In genomic region chr16:680967-681745, GRCh38 we compare ENCODE assay signal across 6 cellular contexts. TPM values are rescaled to one million over a fixed set of nuclear protein-coding genes. Genes with fewer than 3 reads are reported as not detected.
DNase-seq lines count a peak whose midpoint lies in the region; ATAC-seq lines count a peak whose summit lies in the region.

No MANE protein-coding gene starts in this region.

- H3K4me3 Mint-ChIP-seq in activated naive CD8-positive, alpha-beta T cell treated with anti-CD3 and anti-CD28 coated beads for 36 hours, result peak overlapping the region; percentile 84

- no peak overlapping the region for H3K4ac ChIP-seq in mesendoderm (ENCODE audit: low read depth, low read length)

- H3K79me2 ChIP-seq in mesendoderm (ENCODE audit: control insufficient read depth, insufficient read depth, low read length), result peaks cover 18% of the 10 kb centered on the region

- peaks cover 13% of the 10 kb centered on the region for H3K36me3 ChIP-seq in mesendoderm (ENCODE audit: control insufficient read depth, insufficient read depth, low read length)

- no peak overlapping the region for H2BK120ac ChIP-seq in mesendoderm (ENCODE audit: low read depth, low read length)

- H3K56ac ChIP-seq in mesendoderm (ENCODE audit: low read length), result peak overlapping the region; percentile 92

- peak; percentile 70 for DNase-seq in activated effector memory CD4-positive, alpha-beta T cell treated with anti-CD3 and anti-CD28 coated beads, Interleukin-2, amount 50 U/mL, for 16 hours
- DNase-seq in activated effector memory CD4-positive, alpha-beta T cell treated with Interleukin-2 at 50 U/mL for 16 hours, result no peak
- DNase-seq in activated naive CD8-positive, alpha-beta T cell treated with anti-CD3 and anti-CD28 coated beads for 36 hours, result no peak
- no peak for DNase-seq in mesendoderm

- H3K4me3 ChIP-seq in mesendoderm (ENCODE audit: low read length), result peak overlapping the region; percentile 91

- no peak for ATAC-seq in HG03175 (IDR thresholded peaks at IDR 0.05; ENCODE audit: unreplicated experiment)
- no peak for ATAC-seq in GM21528 (IDR thresholded peaks at IDR 0.05; ENCODE audit: low FRiP score, unreplicated experiment)

- H3K9me3 Mint-ChIP-seq in activated naive CD8-positive, alpha-beta T cell treated with anti-CD3 and anti-CD28 coated beads for 36 hours, result no peaks in the 10 kb centered on the region

- no peak overlapping the region for H3K23ac ChIP-seq in mesendoderm (ENCODE audit: low read length)

- H2BK15ac ChIP-seq in mesendoderm (replicated peaks; ENCODE audit: low read depth), result no peak overlapping the region

- no peaks in the 10 kb centered on the region for H3K27me3 Mint-ChIP-seq in activated naive CD8-positive, alpha-beta T cell treated with anti-CD3 and anti-CD28 coated beads for 36 hours

- no peak overlapping the region for H3K18ac ChIP-seq in mesendoderm (ENCODE audit: low read length)

- no peaks in the 10 kb centered on the region for H3K27me3 ChIP-seq in mesendoderm (ENCODE audit: insufficient read depth, low read length, poor library complexity)

- H4K5ac ChIP-seq in mesendoderm (ENCODE audit: low read length), result no peak overlapping the region

- no peak overlapping the region for H2AK5ac ChIP-seq in mesendoderm (ENCODE audit: low read length)

- peaks cover 17% of the 10 kb centered on the region for H3K4me1 Mint-ChIP-seq in activated naive CD8-positive, alpha-beta T cell treated with anti-CD3 and anti-CD28 coated beads for 36 hours

- H3K27ac Mint-ChIP-seq in activated naive CD8-positive, alpha-beta T cell treated with anti-CD3 and anti-CD28 coated beads for 36 hours, result peak overlapping the region; percentile 45

- WGBS in mesendoderm (ENCODE audit: extremely low coverage, insufficient coverage, low lambda C conversion rate), result no CpG with 5 or more reads among the region's 44 CpGs

- H3K36me3 Mint-ChIP-seq in activated naive CD8-positive, alpha-beta T cell treated with anti-CD3 and anti-CD28 coated beads for 36 hours, result peaks cover 22% of the 10 kb centered on the region

- no peak overlapping the region for H4K8ac ChIP-seq in mesendoderm (ENCODE audit: low read depth, low read length)

- H2BK5ac ChIP-seq in mesendoderm (ENCODE audit: low read length), result no peak overlapping the region

- peaks cover 15% of the 10 kb centered on the region for H3K79me1 ChIP-seq in mesendoderm (ENCODE audit: low read length)

- H3K9ac ChIP-seq in mesendoderm (ENCODE audit: low read length), result peak overlapping the region; percentile 94

- H3K4me2 ChIP-seq in mesendoderm (ENCODE audit: low read length), result peak overlapping the region; percentile 94

- no peak overlapping the region for H3K27ac ChIP-seq in mesendoderm (ENCODE audit: low read depth, low read length)

- no peaks in the 10 kb centered on the region for H3K4me1 ChIP-seq in mesendoderm (ENCODE audit: control insufficient read depth, low read depth, low read length)

RNA-seq across cellular contexts. Expression of gene STUB1, which starts 0.9 kb away (rescaled TPM):
- total RNA-seq in activated naive CD8-positive, alpha-beta T cell treated with anti-CD3 and anti-CD28 coated beads for 36 hours, result 10 to 100 TPM; 74.3 to 82.1 TPM
- polyA plus RNA-seq in mesendoderm (2013, experiment 1 of 2), result 69.6 TPM
- 69.7 TPM for polyA plus RNA-seq in mesendoderm (2013, experiment 2 of 2)

RNA-seq across cellular contexts. Expression of gene JMJD8, which starts 3.0 kb away (rescaled TPM):
- total RNA-seq in activated naive CD8-positive, alpha-beta T cell treated with anti-CD3 and anti-CD28 coated beads for 36 hours, result 10 to 100 TPM; 37.2 to 43.0 TPM
- polyA plus RNA-seq in mesendoderm (2013, experiment 1 of 2), result 42.7 TPM
- 41.5 TPM for polyA plus RNA-seq in mesendoderm (2013, experiment 2 of 2)

RNA-seq across cellular contexts. Expression of gene RHBDL1, which starts 5.7 kb away (rescaled TPM):
- total RNA-seq in activated naive CD8-positive, alpha-beta T cell treated with anti-CD3 and anti-CD28 coated beads for 36 hours, result under 1 TPM; 0.49 to 0.72 TPM
- 0.22 TPM for polyA plus RNA-seq in mesendoderm (2013, experiment 1 of 2)
- 0.32 TPM for polyA plus RNA-seq in mesendoderm (2013, experiment 2 of 2)

RNA-seq across cellular contexts. Expression of gene WDR24, which starts 9.0 kb away (rescaled TPM):
- 10 to 100 TPM; 20.8 to 21.7 TPM for total RNA-seq in activated naive CD8-positive, alpha-beta T cell treated with anti-CD3 and anti-CD28 coated beads for 36 hours
- 9.2 TPM for polyA plus RNA-seq in mesendoderm (2013, experiment 1 of 2)
- 8.9 TPM for polyA plus RNA-seq in mesendoderm (2013, experiment 2 of 2)

RNA-seq across cellular contexts. Expression of gene RHOT2, which starts 13.2 kb away (rescaled TPM):
- total RNA-seq in activated naive CD8-positive, alpha-beta T cell treated with anti-CD3 and anti-CD28 coated beads for 36 hours, result 100 to 1,000 TPM; 123 to 128 TPM
- polyA plus RNA-seq in mesendoderm (2013, experiment 1 of 2), result 74.0 TPM
- polyA plus RNA-seq in mesendoderm (2013, experiment 2 of 2), result 70.5 TPM
